23 cellular contexts compared by ENCODE assay signal in genomic region chr2:106577252-106577651, GRCh38.
"Had no signal": no experiment of that assay in that cellular context is flagged by ENCODE, and none has a peak within 500 bp of the region (broad histone marks: within the 10 kb centered on the region; RNA-seq: fewer than 3 reads in every experiment).

No MANE protein-coding gene starts in this region.

- DNase-seq: activated CD4-positive, alpha-beta memory T cell treated with anti-CD3 and anti-CD28 coated beads, Interleukin-2, amount 10 ng/mL, durations not matched to agents 7 days and 5 days; activated CD4-positive, alpha-beta T cell treated with anti-CD3 and anti-CD28 coated beads, Interleukin-2, amount 50 U/mL, for 1 hour; activated CD4-positive, CD25-positive, alpha-beta regulatory T cell; activated gamma-delta T cell treated with Interleukin-2 at 50 U/mL for 16 hours; activated naive CD4-positive, alpha-beta T cell treated with anti-CD3 and anti-CD28 coated beads, Interleukin-2, amount 10 ng/mL, durations not matched to agents 7 days and 5 days; activated naive CD8-positive, alpha-beta T cell treated with anti-CD3 and anti-CD28 coated beads for 36 hours; activated T-cell treated with anti-CD3 and anti-CD28 coated beads for 4 hours; activated T-cell treated with anti-CD3 and anti-CD28 coated beads, Interleukin-2, amount 50 U/mL, for 48 hours; caudate nucleus; NCI-H1092 treated with DMSO at 0.1 percent for 48 hours; NCI-H1417 treated with DMSO at 0.1 percent for 48 hours; NCI-H1694 treated with DMSO at 0.1 percent for 48 hours; NCI-H2029 treated with DMSO at 0.1 percent for 48 hours; NCI-H345; NCI-H510A; NCI-H526 treated with DMSO at 0.1 percent for 48 hours; NCI-H82; T-cell; T-helper 2 cell; T1000 had no signal

- H3K36me3 Mint-ChIP-seq: activated naive CD4-positive, alpha-beta T cell treated with anti-CD3 and anti-CD28 coated beads, Interleukin-2, amount 10 ng/mL, durations not matched to agents 7 days and 5 days; activated naive CD8-positive, alpha-beta T cell treated with anti-CD3 and anti-CD28 coated beads for 36 hours; T-cell had no signal

- FAIRE-seq: TTC549 had no signal

- H3K4me3 Mint-ChIP-seq: activated CD4-positive, alpha-beta memory T cell treated with anti-CD3 and anti-CD28 coated beads, Interleukin-2, amount 10 ng/mL, durations not matched to agents 7 days and 5 days; activated naive CD4-positive, alpha-beta T cell treated with anti-CD3 and anti-CD28 coated beads, Interleukin-2, amount 10 ng/mL, durations not matched to agents 7 days and 5 days; activated naive CD8-positive, alpha-beta T cell treated with anti-CD3 and anti-CD28 coated beads for 36 hours; activated T-helper 17 cell treated with anti-CD3 and anti-CD28 coated beads, Interleukin-2, amount 50 U/mL, for 72 hours; T-cell had no signal

- H3K9me3 Mint-ChIP-seq: activated CD4-positive, alpha-beta memory T cell treated with anti-CD3 and anti-CD28 coated beads, Interleukin-2, amount 10 ng/mL, durations not matched to agents 7 days and 5 days; activated naive CD4-positive, alpha-beta T cell treated with anti-CD3 and anti-CD28 coated beads, Interleukin-2, amount 10 ng/mL, durations not matched to agents 7 days and 5 days; activated naive CD8-positive, alpha-beta T cell treated with anti-CD3 and anti-CD28 coated beads for 36 hours; activated T-helper 17 cell treated with anti-CD3 and anti-CD28 coated beads, Interleukin-2, amount 50 U/mL, for 72 hours; T-cell had no signal

- H3K27ac ChIP-seq: SK-N-MC had no signal

- H3K27ac Mint-ChIP-seq: activated CD4-positive, alpha-beta memory T cell treated with anti-CD3 and anti-CD28 coated beads, Interleukin-2, amount 10 ng/mL, durations not matched to agents 7 days and 5 days; activated naive CD4-positive, alpha-beta T cell treated with anti-CD3 and anti-CD28 coated beads, Interleukin-2, amount 10 ng/mL, durations not matched to agents 7 days and 5 days; activated naive CD8-positive, alpha-beta T cell treated with anti-CD3 and anti-CD28 coated beads for 36 hours; activated T-helper 17 cell treated with anti-CD3 and anti-CD28 coated beads, Interleukin-2, amount 50 U/mL, for 72 hours had no signal

- ATAC-seq: activated T-helper 17 cell treated with anti-CD3 and anti-CD28 coated beads, Interleukin-2, amount 50 U/mL, for 72 hours; T-cell had no signal

- H3K4me3 ChIP-seq: SK-N-MC had no signal
